In genomic region chr6:102114402-102114801, GRCh38 we compare ENCODE assay signal across 11 cellular contexts.
DNase-seq lines count a peak whose midpoint lies in the region; ATAC-seq and TF ChIP-seq lines count a peak whose summit lies in the region.
"Had no signal": no experiment of that assay in that cellular context is flagged by ENCODE, and none has a peak within 500 bp of the region (broad histone marks: within the 10 kb centered on the region; RNA-seq: fewer than 3 reads in every experiment).

No MANE protein-coding gene starts in this region.

- H3K4me3 ChIP-seq in GM12865 (ENCODE audit: low read depth, low read length) = no peak overlapping the region

- DNase-seq in GM12865 (ENCODE audit: low read depth) (peak; percentile 14), NCI-H526 (lab: John Stamatoyannopoulos, UW) (peak; percentile 3 to 31), iPS-NIHi7 (ENCODE audit: extremely low spot score) (peak; percentile 46), HCEC 1CT (no peak), HK-2 (ENCODE audit: unreplicated experiment) (no peak), CD1c-positive myeloid dendritic cell (ENCODE audit: extremely low spot score) (no peak)
- DNase-seq: activated CD4-positive, alpha-beta T cell treated with anti-CD3 and anti-CD28 coated beads for 4 hours; GOT3; naive thymus-derived CD4-positive, alpha-beta T cell had no signal

- TF ChIP-seq CTCF in GM12865 (IDR thresholded peaks at IDR 0.05; ENCODE audit: insufficient read depth, low read depth, low read length, missing control alignments) = peak; percentile 41

- ATAC-seq in HG02759 (IDR thresholded peaks at IDR 0.05; ENCODE audit: unreplicated experiment) (peak; percentile 77), GM19452 (IDR thresholded peaks at IDR 0.05; ENCODE audit: unreplicated experiment) (no peak)
- ATAC-seq: naive thymus-derived CD4-positive, alpha-beta T cell had no signal

Comparison
In these comparisons a context has a peak if more than half of its experiments do, and no peak if none do; other contexts are left out.
1. DNase-seq: peak in GM12865 (single experiment), NCI-H526 (2 of 2) and iPS-NIHi7 (single experiment); none in HCEC 1CT (single experiment), HK-2 (single experiment) and CD1c-positive myeloid dendritic cell (single experiment).